Comparison of ENCODE assay signal across 8 cellular contexts in genomic region chr14:76919431-76919810, GRCh38.
DNase-seq lines count a peak whose midpoint lies in the region; TF ChIP-seq lines count a peak whose summit lies in the region.

No MANE protein-coding gene starts in this region.

- H3K4me1 ChIP-seq in mucosa of rectum (ENCODE audit: control insufficient read depth in 2 of 2, insufficient read depth in 2 of 2, low read length in 2 of 2) (peaks cover 27 to 35% of the 10 kb centered on the region in 2 donors), urinary bladder (ENCODE audit: insufficient read depth) (no peaks in the 10 kb centered on the region), OCI-LY7 (ENCODE audit: insufficient read depth, low read length, poor library complexity, severe bottlenecking) (peaks cover 4% of the 10 kb centered on the region)

- no peaks in the 10 kb centered on the region for H3K27me3 ChIP-seq in mucosa of rectum (ENCODE audit: control insufficient read depth in 2 of 2, insufficient read depth in 2 of 2, low read length in 2 of 2)

- no peak overlapping the region for H2AFZ ChIP-seq in OCI-LY7 (ENCODE audit: low read length)

- no peaks in the 10 kb centered on the region for H3K36me3 Mint-ChIP-seq in activated naive CD4-positive, alpha-beta T cell treated with anti-CD3 and anti-CD28 coated beads for 36 hours (ENCODE audit: low read depth)

- 14% methylated on average over 6 of the region's 6 CpGs for WGBS in urinary bladder

- no peaks in the 10 kb centered on the region for H3K27me3 Mint-ChIP-seq in activated naive CD4-positive, alpha-beta T cell treated with anti-CD3 and anti-CD28 coated beads for 36 hours (ENCODE audit: low read depth)

- no peak overlapping the region for H3K4me3 Mint-ChIP-seq in activated naive CD4-positive, alpha-beta T cell treated with anti-CD3 and anti-CD28 coated beads for 36 hours

- no peaks in the 10 kb centered on the region for H3K9me3 ChIP-seq in mucosa of rectum (ENCODE audit: control insufficient read depth in 2 of 2, low read length in 2 of 2)
- no peaks in the 10 kb centered on the region for H3K9me3 ChIP-seq in OCI-LY7 (ENCODE audit: low read length)

- H3K4me1 Mint-ChIP-seq in activated naive CD4-positive, alpha-beta T cell treated with anti-CD3 and anti-CD28 coated beads for 36 hours (ENCODE audit: low read depth) = peaks cover 47% of the 10 kb centered on the region

- H3K27ac ChIP-seq in cingulate gyrus (ENCODE audit: low read depth, low read length) = peak overlapping the region; percentile 56
- H3K27ac ChIP-seq in mucosa of rectum (ENCODE audit: low read depth in 2 of 2, low read length in 2 of 2) = peak overlapping the region; percentile 77 to 87
- H3K27ac ChIP-seq in urinary bladder (ENCODE audit: low read depth) = peak overlapping the region; percentile 76
- no peak overlapping the region for H3K27ac ChIP-seq in OCI-LY7 (ENCODE audit: low read depth, low read length, poor library complexity, severe bottlenecking)

- no TSS peak for BruUV-seq in OCI-LY7 (replicated peaks; lab: Mats Ljungman, UMichigan)

- no peaks in the 10 kb centered on the region for H3K9me3 Mint-ChIP-seq in activated naive CD4-positive, alpha-beta T cell treated with anti-CD3 and anti-CD28 coated beads for 36 hours

- TF ChIP-seq CTCF in OCI-LY7 (conservative IDR thresholded peaks at IDR 0.05; ENCODE audit: low read length) = no peak

- no peak for DNase-seq in activated naive CD4-positive, alpha-beta T cell treated with anti-CD3 and anti-CD28 coated beads for 36 hours
- DNase-seq in activated naive CD4-positive, alpha-beta T cell treated with Interleukin-2 at 50 U/mL for 16 hours = no peak
- DNase-seq in NCI-H446 treated with DMSO at 0.1 percent for 48 hours (lab: John Stamatoyannopoulos, UW) = no peak
- DNase-seq in activated effector memory CD4-positive, alpha-beta T cell treated with Interleukin-2 at 50 U/mL for 16 hours = no peak
- DNase-seq in OCI-LY7 (ENCODE audit: low spot score) = no peak

- no peaks in the 10 kb centered on the region for H4K20me1 ChIP-seq in OCI-LY7 (ENCODE audit: insufficient read depth, low read length)

- H3K36me3 ChIP-seq in mucosa of rectum (ENCODE audit: control insufficient read depth in 2 of 2, insufficient read depth in 2 of 2, low read length in 2 of 2) (no peaks in the 10 kb centered on the region), urinary bladder (ENCODE audit: insufficient read depth) (no peaks in the 10 kb centered on the region), OCI-LY7 (ENCODE audit: insufficient read depth, low read length) (no peaks in the 10 kb centered on the region)

- no peaks in the 10 kb centered on the region for H3K79me2 ChIP-seq in OCI-LY7 (ENCODE audit: insufficient read depth, low read depth, low read length)

- no peaks in the 10 kb centered on the region for H3K9me2 ChIP-seq in OCI-LY7 (ENCODE audit: insufficient read depth, low read length)

- H3K27ac Mint-ChIP-seq in activated naive CD4-positive, alpha-beta T cell treated with anti-CD3 and anti-CD28 coated beads for 36 hours = peak overlapping the region; percentile 16

- H3K9ac ChIP-seq in mucosa of rectum (ENCODE audit: low read depth in 1 of 2, low read length in 2 of 2) = peak overlapping the region; percentile 28 to 47

- POLR2A ChIA-PET in OCI-LY7 (lab: Charles Lee) = interaction anchor here (1.1 kb wide), 1 partner anchor 10 kb away, joined by 3 read pairs; no protein-coding TSS in a partner anchor

- no peak overlapping the region for H3K4me2 ChIP-seq in OCI-LY7 (ENCODE audit: low read length)

- intact Hi-C loops in activated naive CD4-positive, alpha-beta T cell treated with anti-CD3 and anti-CD28 coated beads for 36 hours (cut with micrococcal nuclease) = no loop called here
- intact Hi-C loops in OCI-LY7 (cut with micrococcal nuclease; ENCODE audit: unreplicated experiment) = no loop called here

- CTCF ChIA-PET in activated naive CD4-positive, alpha-beta T cell treated with anti-CD3 and anti-CD28 coated beads for 36 hours (lab: Charles Lee) = interaction anchor here (0.6 to 15.2 kb wide), 12 partner anchors 10 to 177 kb away, joined by 3 to 299 read pairs (median 6); no protein-coding TSS in a partner anchor
- CTCF ChIA-PET in OCI-LY7 (lab: Charles Lee; ENCODE audit: unreplicated experiment) = interaction anchor here (1.0 kb wide), 1 partner anchor 18 kb away, joined by 3 read pairs; no protein-coding TSS in a partner anchor

- peak overlapping the region in 1 of 2 donors; percentile 9 for H3K4me3 ChIP-seq in mucosa of rectum (ENCODE audit: low read length in 2 of 2)
- H3K4me3 ChIP-seq in urinary bladder (ENCODE audit: low read depth, low read length) = no peak overlapping the region
- H3K4me3 ChIP-seq in OCI-LY7 (ENCODE audit: low read depth, low read length, poor library complexity, severe bottlenecking) = no peak overlapping the region
